23 cellular contexts compared by ENCODE assay signal in genomic region chr3:97927699-97928098, GRCh38. TPM values are rescaled to one million over a fixed set of nuclear protein-coding genes. Genes with fewer than 3 reads are reported as not detected.
DNase-seq lines count a peak whose midpoint lies in the region; ATAC-seq and TF ChIP-seq lines count a peak whose summit lies in the region.
"Had no signal": no experiment of that assay in that cellular context is flagged by ENCODE, and none has a peak within 500 bp of the region (broad histone marks: within the 10 kb centered on the region; RNA-seq: fewer than 3 reads in every experiment).

No MANE protein-coding gene starts in this region.

- H3K4me3 Mint-ChIP-seq in HFFc6: no peak overlapping the region
- H3K4me3 Mint-ChIP-seq in effector memory CD8-positive, alpha-beta T cell: no peak overlapping the region
- H3K4me3 Mint-ChIP-seq: activated CD8-positive, alpha-beta T cell treated with anti-CD3 and anti-CD28 coated beads for 36 hours; activated naive CD8-positive, alpha-beta T cell had no signal

- H3K27ac Mint-ChIP-seq in HFFc6: no peak overlapping the region
- no peak overlapping the region for H3K27ac Mint-ChIP-seq in effector memory CD8-positive, alpha-beta T cell
- H3K27ac Mint-ChIP-seq: activated CD8-positive, alpha-beta T cell treated with anti-CD3 and anti-CD28 coated beads for 36 hours; activated naive CD8-positive, alpha-beta T cell had no signal

- H3K9me3 Mint-ChIP-seq in HFFc6: no peaks in the 10 kb centered on the region
- H3K9me3 Mint-ChIP-seq in effector memory CD8-positive, alpha-beta T cell: no peaks in the 10 kb centered on the region

- H3K36me3 Mint-ChIP-seq in HFFc6 (ENCODE audit: low read depth): peaks cover 20% of the 10 kb centered on the region
- H3K36me3 Mint-ChIP-seq in effector memory CD8-positive, alpha-beta T cell (ENCODE audit: insufficient read depth): no peaks in the 10 kb centered on the region

- no peak overlapping the region for H3K4me3 ChIP-seq in foreskin fibroblast (ENCODE audit: low read depth in 1 of 2, low read length in 2 of 2)
- H3K4me3 ChIP-seq: BLaER1, SK-N-MC, transverse colon had no signal

- peaks cover 2% of the 10 kb centered on the region; the same call in 1 of the 2 replicates for H3K27me3 Mint-ChIP-seq in HFFc6 (ENCODE audit: insufficient read depth)
- peaks cover 0 to 9% of the 10 kb centered on the region in 2 donors for H3K27me3 Mint-ChIP-seq in effector memory CD8-positive, alpha-beta T cell
- H3K27me3 Mint-ChIP-seq: activated CD8-positive, alpha-beta T cell treated with anti-CD3 and anti-CD28 coated beads for 36 hours; activated naive CD8-positive, alpha-beta T cell had no signal

- TF ChIP-seq CTCF in HFFc6 (IDR thresholded peaks at IDR 0.05) (no peak), foreskin fibroblast (IDR thresholded peaks at IDR 0.05; ENCODE audit: low read depth, low read length) (no peak)

- DNase-seq in NCI-H1694 treated with DMSO at 0.1 percent for 48 hours (lab: John Stamatoyannopoulos, UW): peak; percentile 17
- no peak for DNase-seq in NCI-H1694 (lab: John Stamatoyannopoulos, UW)
- DNase-seq in HFFc6: peak; percentile 31
- DNase-seq in amniotic epithelial cell (ENCODE audit: low read depth): peak; percentile 21
- peak; percentile 34 to 64 for DNase-seq in foreskin fibroblast
- no peak for DNase-seq in effector memory CD8-positive, alpha-beta T cell
- DNase-seq in H4 (ENCODE audit: low spot score): no peak
- no peak for DNase-seq in glomerular visceral epithelial cell (ENCODE audit: extremely low spot score)
- DNase-seq: activated CD4-positive, CD25-positive, alpha-beta regulatory T cell treated with anti-CD3 and anti-CD28 coated beads, Interleukin-2, amount 50 U/mL, for 72 hours; activated CD8-positive, alpha-beta T cell treated with anti-CD3 and anti-CD28 coated beads for 36 hours; activated effector memory CD4-positive, alpha-beta T cell treated with Interleukin-2 at 50 U/mL for 16 hours; foreskin keratinocyte; NCI-H1048; NCI-H187 treated with DMSO at 0.1 percent for 48 hours; NCI-H226; NCI-H774; right cardiac atrium; RPMI8226; stimulated activated CD4-positive, alpha-beta T cell treated with anti-CD3 and anti-CD28 coated beads, Interleukin-2, amount 100 ng/mL, for 48 hours; transverse colon had no signal

- H3K4me1 Mint-ChIP-seq in HFFc6 (ENCODE audit: low read depth): peaks cover 12% of the 10 kb centered on the region
- H3K4me1 Mint-ChIP-seq in effector memory CD8-positive, alpha-beta T cell (ENCODE audit: low read depth in 2 of 2): peaks cover 0 to 3% of the 10 kb centered on the region in 2 donors

- ATAC-seq in effector memory CD8-positive, alpha-beta T cell (replicated peaks): no peak
- ATAC-seq: activated CD8-positive, alpha-beta T cell treated with anti-CD3 and anti-CD28 coated beads for 36 hours; foreskin keratinocyte; right cardiac atrium had no signal

RNA-seq across cellular contexts. Expression of gene RIOX2, which starts 44.5 kb away (rescaled TPM):
- 10 to 100 TPM; 27.3 to 38.4 (median 31.3) TPM for total RNA-seq in HFFc6 (2021; fragmentation: NEBNext Ultra II Directional; extraction: Animal tissue kit (Norgen Biotek cat#: 25700))
- 25.3 and 32.6 TPM in 2 replicates for total RNA-seq in H4 (2014; rRNA removed; shearing (Covaris generic))

Comparison
In these comparisons a context has a peak if more than half of its experiments do, and no peak if none do; other contexts are left out.
1. DNase-seq: peak in NCI-H1694 treated with DMSO at 0.1 percent for 48 hours (single experiment), HFFc6 (single experiment), amniotic epithelial cell (single experiment) and foreskin fibroblast (2 of 2); none in NCI-H1694 (single experiment), effector memory CD8-positive, alpha-beta T cell (0 of 3), H4 (single experiment) and glomerular visceral epithelial cell (single experiment).